ENCODE assay signal across 14 cellular contexts in genomic region chr4:93983133-93983532, GRCh38.
DNase-seq lines count a peak whose midpoint lies in the region; ATAC-seq and TF ChIP-seq lines count a peak whose summit lies in the region.
"Had no signal": no experiment of that assay in that cellular context is flagged by ENCODE, and none has a peak within 500 bp of the region (broad histone marks: within the 10 kb centered on the region; RNA-seq: fewer than 3 reads in every experiment).

No MANE protein-coding gene starts in this region.

- peak; percentile 97 for ATAC-seq in GM18520 (IDR thresholded peaks at IDR 0.05; ENCODE audit: unreplicated experiment)
- peak; percentile 98 for ATAC-seq in GM21367 (IDR thresholded peaks at IDR 0.05; ENCODE audit: unreplicated experiment)
- peak; percentile 94 for ATAC-seq in HG02970 (IDR thresholded peaks at IDR 0.05; ENCODE audit: low FRiP score, unreplicated experiment)
- peak; percentile 55 for ATAC-seq in HG03571 (IDR thresholded peaks at IDR 0.05; ENCODE audit: unreplicated experiment)

- H3K9me3 ChIP-seq in A673 (ENCODE audit: low read depth, low read length, poor library complexity, severe bottlenecking): no peaks in the 10 kb centered on the region
- H3K9me3 ChIP-seq: BLaER1 treated with 17β-estradiol and CSF1 and Interleukin-3, amounts not matched to agents 10 nM and 100 nM had no signal

- CTCF ChIA-PET in A673 (lab: Charles Lee): no interaction called here

- BruUV-seq in A673 (replicated peaks; lab: Mats Ljungman, UMichigan): no TSS peak

- intact Hi-C loops in A673 (cut with micrococcal nuclease; ENCODE audit: unreplicated experiment): no loop called here

- H3K27ac Mint-ChIP-seq in HFFc6: no peak overlapping the region
- H3K27ac Mint-ChIP-seq: endodermal cell had no signal

- no peaks in the 10 kb centered on the region for H3K27me3 ChIP-seq in A673 (replicated peaks; ENCODE audit: insufficient read depth, low read depth, low read length, poor library complexity)
- H3K27me3 ChIP-seq: BLaER1 treated with 17β-estradiol and CSF1 and Interleukin-3, amounts not matched to agents 10 nM and 100 nM had no signal

- no peaks in the 10 kb centered on the region for H3K36me3 Mint-ChIP-seq in HFFc6 (ENCODE audit: low read depth)

- no peaks in the 10 kb centered on the region for H3K36me3 ChIP-seq in A673 (ENCODE audit: insufficient read depth, low read length, poor library complexity, severe bottlenecking)
- H3K36me3 ChIP-seq: BLaER1 treated with 17β-estradiol and CSF1 and Interleukin-3, amounts not matched to agents 10 nM and 100 nM had no signal

- no peaks in the 10 kb centered on the region; the same call in 1 of the 2 replicates for H3K27me3 Mint-ChIP-seq in HFFc6 (ENCODE audit: insufficient read depth)

- no peak overlapping the region for H3K4me3 ChIP-seq in A673 (ENCODE audit: low read depth, low read length, poor library complexity, severe bottlenecking)
- H3K4me3 ChIP-seq: BLaER1 treated with 17β-estradiol and CSF1 and Interleukin-3, amounts not matched to agents 10 nM and 100 nM; lung had no signal

- H3K4me1 Mint-ChIP-seq in HFFc6 (ENCODE audit: low read depth): no peaks in the 10 kb centered on the region

- no peak for DNase-seq in SKM-1 treated with dmso at 0.1 percent for 144 hours (lab: John Stamatoyannopoulos, UW; ENCODE audit: unreplicated experiment)
- DNase-seq in HFFc6: no peak
- no peak for DNase-seq in A673 (ENCODE audit: low spot score)
- DNase-seq in medulla oblongata (ENCODE audit: extremely low spot score): no peak
- DNase-seq: endodermal cell; NCI-H1930; stimulated activated CD4-positive, alpha-beta T cell treated with anti-CD3 and anti-CD28 coated beads, Interleukin-4, amount 100 ng/mL, for 1 hour; substantia nigra had no signal

- TF ChIP-seq CTCF in HFFc6 (IDR thresholded peaks at IDR 0.05) (no peak), A673 (conservative IDR thresholded peaks at IDR 0.05; ENCODE audit: low read depth, low read length) (no peak)

- H3K4me1 ChIP-seq in A673 (ENCODE audit: insufficient read depth, low read length, poor library complexity, severe bottlenecking): no peaks in the 10 kb centered on the region
- H3K4me1 ChIP-seq: BLaER1 treated with 17β-estradiol and CSF1 and Interleukin-3, amounts not matched to agents 10 nM and 100 nM had no signal

- H3K27ac ChIP-seq in A673 (ENCODE audit: low read depth, low read length, poor library complexity, severe bottlenecking): no peak overlapping the region
- H3K27ac ChIP-seq: BLaER1 treated with 17β-estradiol and CSF1 and Interleukin-3, amounts not matched to agents 10 nM and 100 nM had no signal

- POLR2A ChIA-PET in A673 (lab: Charles Lee; ENCODE audit: low non-redundant PET): no interaction called here

- peaks cover 43% of the 10 kb centered on the region for H3K9me3 Mint-ChIP-seq in HFFc6

- H3K4me3 Mint-ChIP-seq in HFFc6: no peak overlapping the region
- H3K4me3 Mint-ChIP-seq: endodermal cell had no signal
